Comparison of ENCODE assay signal across 13 cellular contexts in the genomic region with DNA sequence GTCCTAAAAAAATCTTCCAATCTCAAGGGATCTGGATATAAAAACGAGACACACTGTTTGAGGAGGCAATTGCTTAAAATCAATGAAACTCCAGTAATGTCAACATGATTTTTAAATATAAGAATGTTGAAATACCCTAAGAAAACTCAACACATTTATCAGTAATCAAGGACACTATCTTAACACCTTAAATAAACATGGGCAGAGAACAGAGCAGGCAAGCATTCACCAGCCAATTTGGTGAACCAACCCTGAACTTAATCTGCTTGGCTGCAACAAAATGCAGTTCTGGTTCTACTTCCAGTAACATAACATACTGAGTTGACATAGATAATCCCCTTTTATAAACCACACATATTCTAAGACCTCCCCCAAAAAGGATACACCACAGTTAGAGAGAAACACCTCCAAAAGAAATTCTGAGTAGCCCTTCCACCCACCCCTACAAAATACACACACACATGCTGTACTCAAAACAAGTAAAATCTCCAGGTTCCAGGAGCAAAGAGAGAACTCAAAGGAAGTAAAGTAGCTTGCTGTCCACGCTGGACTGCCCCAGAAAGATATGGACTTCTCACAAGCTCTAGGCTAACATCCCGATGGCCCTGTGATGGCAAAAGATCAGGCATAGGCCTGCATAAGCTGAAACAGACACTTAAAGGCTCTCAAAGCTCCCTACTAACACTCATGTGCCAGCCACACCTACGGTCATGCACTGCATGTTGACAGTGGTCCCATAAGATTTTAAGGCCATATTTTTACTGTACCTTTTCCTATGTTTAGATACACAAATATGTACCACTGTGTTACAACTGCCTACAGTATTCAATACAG. TPM values are rescaled to one million over a fixed set of nuclear protein-coding genes. Genes with fewer than 3 reads are reported as not detected.
A peak's percentile ranks its signal among the peaks of the same experiment; 100 is the strongest.
DNase-seq lines count a peak whose midpoint lies in the region; ATAC-seq and TF ChIP-seq lines count a peak whose summit lies in the region.
"Had no signal": no experiment of that assay in that cellular context is flagged by ENCODE, and none has a peak within 500 bp of the region (broad histone marks: within the 10 kb centered on the region; RNA-seq: fewer than 3 reads in every experiment).

No MANE protein-coding gene starts in this region.

- H3K27me3 ChIP-seq in right lobe of liver (no peaks in the 10 kb centered on the region), aorta (ENCODE audit: control insufficient read depth in 1 of 2, insufficient read depth in 2 of 2, low read length in 1 of 2) (no peaks in the 10 kb centered on the region)

- H3K36me3 ChIP-seq in right lobe of liver (peaks cover 0 to 15% (median 0%) of the 10 kb centered on the region in 4 donors), aorta (ENCODE audit: control insufficient read depth in 1 of 2, insufficient read depth in 2 of 2, low read length in 1 of 2) (peaks cover 1 to 3% of the 10 kb centered on the region in 2 donors)

- H3K36me3 Mint-ChIP-seq in activated naive CD4-positive, alpha-beta T cell treated with anti-CD3 and anti-CD28 coated beads, Interleukin-2, amount 50 U/mL, for 72 hours = peaks cover 16 to 20% of the 10 kb centered on the region in 2 donors
- peaks cover 63% of the 10 kb centered on the region for H3K36me3 Mint-ChIP-seq in stimulated activated memory B cell treated with anti-CD40 and anti-IgM and Interleukin-4, amounts not matched to agents 10 μg/mL and 1 μg/mL and 100 μg/mL, for 72 hours

- H3K4me1 ChIP-seq in right lobe of liver = peaks cover 0 to 24% (median 5%) of the 10 kb centered on the region in 4 donors
- peaks cover 0 to 13% of the 10 kb centered on the region in 2 donors for H3K4me1 ChIP-seq in aorta (ENCODE audit: control insufficient read depth in 1 of 2, insufficient read depth in 2 of 2, low read length in 2 of 2)

- no peak overlapping the region for H3K4me3 Mint-ChIP-seq in stimulated activated memory B cell treated with anti-CD40 and anti-IgM and Interleukin-4, amounts not matched to agents 10 μg/mL and 1 μg/mL and 100 μg/mL, for 72 hours

- H3K27ac ChIP-seq in VCaP (peak overlapping the region; percentile 43), right lobe of liver (peak overlapping the region in 2 of 3 donors; percentile 17 to 75), aorta (ENCODE audit: low read depth in 1 of 2, low read length in 2 of 2) (peak overlapping the region in 1 of 2 donors; percentile 51)
- H3K27ac ChIP-seq: skin epidermis had no signal

- H3K4me3 ChIP-seq in right lobe of liver (no peak overlapping the region), aorta (ENCODE audit: low read length in 2 of 2) (no peak overlapping the region)
- H3K4me3 ChIP-seq: skin epidermis had no signal

- no peaks in the 10 kb centered on the region for H3K9me3 Mint-ChIP-seq in activated naive CD4-positive, alpha-beta T cell treated with anti-CD3 and anti-CD28 coated beads, Interleukin-2, amount 50 U/mL, for 72 hours
- H3K9me3 Mint-ChIP-seq in stimulated activated memory B cell treated with anti-CD40 and anti-IgM and Interleukin-4, amounts not matched to agents 10 μg/mL and 1 μg/mL and 100 μg/mL, for 72 hours = no peaks in the 10 kb centered on the region

- no peak for TF ChIP-seq POLR2A in right lobe of liver (IDR thresholded peaks at IDR 0.05)

- peak overlapping the region; percentile 26 to 34 for H3K27ac Mint-ChIP-seq in activated naive CD4-positive, alpha-beta T cell treated with anti-CD3 and anti-CD28 coated beads, Interleukin-2, amount 50 U/mL, for 72 hours
- H3K27ac Mint-ChIP-seq in stimulated activated memory B cell treated with anti-CD40 and anti-IgM and Interleukin-4, amounts not matched to agents 10 μg/mL and 1 μg/mL and 100 μg/mL, for 72 hours = peak overlapping the region; percentile 35

- WGBS in right lobe of liver (ENCODE audit: insufficient coverage, low coverage, low lambda C conversion rate, missing lambda C conversion rate) = 39% methylated on average over 4 of the region's 4 CpGs
- 26 to 30% methylated on average over 4 of the region's 4 CpGs for WGBS in aorta, 2 donors

- no peak for DNase-seq in activated naive CD4-positive, alpha-beta T cell treated with anti-CD3 and anti-CD28 coated beads, Interleukin-2, amount 50 U/mL, for 72 hours (ENCODE audit: low spot score in 2 of 2)
- no peak for DNase-seq in activated naive CD4-positive, alpha-beta T cell treated with Interleukin-2 at 50 U/mL for 16 hours
- DNase-seq in right lobe of liver (no peak), T-helper 1 cell (no peak), HK-2 (ENCODE audit: unreplicated experiment) (no peak), aorta (no peak)
- DNase-seq: activated naive CD4-positive, alpha-beta T cell; DMS 273 treated with DMSO at 0.1 percent for 48 hours; erythroblast; NK-92 treated with Interleukin-12 subunit alpha and Interleukin-12 subunit beta, amount 100 ng/mL, for 24 hours had no signal

- no peaks in the 10 kb centered on the region for H3K27me3 Mint-ChIP-seq in stimulated activated memory B cell treated with anti-CD40 and anti-IgM and Interleukin-4, amounts not matched to agents 10 μg/mL and 1 μg/mL and 100 μg/mL, for 72 hours

- TF ChIP-seq CTCF in VCaP (conservative IDR thresholded peaks at IDR 0.05) = no peak
- TF ChIP-seq CTCF in right lobe of liver (IDR thresholded peaks at IDR 0.05) = no peak

- no peak for ATAC-seq in activated naive CD4-positive, alpha-beta T cell treated with anti-CD3 and anti-CD28 coated beads, Interleukin-2, amount 50 U/mL, for 72 hours
- peak; percentile 58 to 83 (median 72) for ATAC-seq in right lobe of liver
- ATAC-seq in stimulated activated memory B cell treated with anti-CD40 and anti-IgM and Interleukin-4, amounts not matched to agents 10 μg/mL and 1 μg/mL and 100 μg/mL, for 72 hours = no peak
- no peak for ATAC-seq in aorta (ENCODE audit: low FRiP score)

- intact Hi-C loops in right lobe of liver (cut with DNase I) (no loop called here), aorta (cut with DNase I) (no loop called here)

- H3K9me3 ChIP-seq in right lobe of liver (no peaks in the 10 kb centered on the region), aorta (ENCODE audit: control insufficient read depth, low read length) (no peaks in the 10 kb centered on the region)

- H3K4me1 Mint-ChIP-seq in stimulated activated memory B cell treated with anti-CD40 and anti-IgM and Interleukin-4, amounts not matched to agents 10 μg/mL and 1 μg/mL and 100 μg/mL, for 72 hours = peaks cover 27% of the 10 kb centered on the region

RNA-seq across cellular contexts. Expression of a gene that starts 30.5 kb away (rescaled TPM):
- 10 to 100 TPM; 21.9 to 57.1 TPM for total RNA-seq in activated naive CD4-positive, alpha-beta T cell treated with anti-CD3 and anti-CD28 coated beads, Interleukin-2, amount 50 U/mL, for 72 hours
- 10 to 100 TPM; 13.7 to 46.4 (median 19.0) TPM for total RNA-seq in right lobe of liver
- 10 to 100 TPM; 60.6 to 83.9 TPM for total RNA-seq in aorta
- 10 to 100 TPM; 10.3 to 22.3 TPM for polyA plus RNA-seq in aorta

Comparison
In these comparisons a context has a peak if more than half of its experiments do, and no peak if none do; other contexts are left out.
1. ATAC-seq: peak in right lobe of liver (4 of 4); none in activated naive CD4-positive, alpha-beta T cell treated with anti-CD3 and anti-CD28 coated beads, Interleukin-2, amount 50 U/mL, for 72 hours (0 of 2), stimulated activated memory B cell treated with anti-CD40 and anti-IgM and Interleukin-4, amounts not matched to agents 10 μg/mL and 1 μg/mL and 100 μg/mL, for 72 hours (single experiment) and aorta (single experiment).